In the genomic region with DNA sequence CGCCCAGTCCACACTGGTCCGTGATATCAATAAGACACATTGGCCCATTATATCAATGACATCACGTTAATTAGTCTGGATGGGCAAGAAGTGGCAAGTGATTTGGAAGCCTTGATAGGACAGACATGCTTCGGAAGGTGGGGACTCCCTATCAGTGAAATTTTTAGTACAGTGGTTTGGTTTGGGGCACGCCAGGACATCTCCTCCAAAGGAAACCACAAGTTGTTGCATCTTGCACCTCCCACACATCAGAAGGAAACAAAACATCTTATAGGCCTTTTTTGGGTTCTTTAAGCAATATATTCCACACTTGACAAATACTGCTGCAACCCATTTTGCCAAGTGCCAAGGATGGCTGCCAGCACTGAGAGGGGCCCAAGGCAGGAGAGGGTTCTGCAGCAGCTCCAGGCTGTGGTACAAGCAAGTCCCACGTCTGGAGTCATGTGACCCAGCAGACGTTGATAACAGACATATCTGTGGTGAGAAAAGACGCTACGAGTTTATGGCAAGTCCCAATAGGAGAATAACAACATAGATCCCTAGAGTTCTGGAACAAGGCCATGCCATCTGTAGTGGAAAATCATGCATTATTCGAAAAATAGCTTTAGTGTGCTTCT, we compare ENCODE assay signal across 14 cellular contexts.
A peak's percentile ranks its signal among the peaks of the same experiment; 100 is the strongest.
DNase-seq lines count a peak whose midpoint lies in the region; ATAC-seq lines count a peak whose summit lies in the region.
"Had no signal": no experiment of that assay in that cellular context is flagged by ENCODE, and none has a peak within 500 bp of the region (broad histone marks: within the 10 kb centered on the region; RNA-seq: fewer than 3 reads in every experiment).

No MANE protein-coding gene starts in this region.

- peaks cover 16% of the 10 kb centered on the region for H3K4me1 Mint-ChIP-seq in activated CD8-positive, alpha-beta memory T cell treated with anti-CD3 and anti-CD28 coated beads, Interleukin-2, amount 10 ng/mL, durations not matched to agents 7 days and 5 days
- H3K4me1 Mint-ChIP-seq in stimulated activated naive B cell treated with anti-CD40 and anti-IgM and Interleukin-4, amounts not matched to agents 10 μg/mL and 1 μg/mL and 100 μg/mL, for 72 hours: peaks cover 13 to 19% of the 10 kb centered on the region in 2 donors

- no peaks in the 10 kb centered on the region for H3K9me3 Mint-ChIP-seq in activated CD8-positive, alpha-beta memory T cell treated with anti-CD3 and anti-CD28 coated beads, Interleukin-2, amount 10 ng/mL, durations not matched to agents 7 days and 5 days (ENCODE audit: low read depth)
- H3K9me3 Mint-ChIP-seq in stimulated activated naive B cell treated with anti-CD40 and anti-IgM and Interleukin-4, amounts not matched to agents 10 μg/mL and 1 μg/mL and 100 μg/mL, for 72 hours: peaks cover 2 to 5% of the 10 kb centered on the region in 2 donors
- H3K9me3 Mint-ChIP-seq: dendritic cell treated with granulocyte-macrophage colony-stimulating factor and Interleukin-4, amounts not matched to agents 40 ng/mL and 50 ng/mL, for 4 days; WTC11 had no signal

- peaks cover 3% of the 10 kb centered on the region for H3K36me3 Mint-ChIP-seq in activated CD8-positive, alpha-beta memory T cell treated with anti-CD3 and anti-CD28 coated beads, Interleukin-2, amount 10 ng/mL, durations not matched to agents 7 days and 5 days
- no peaks in the 10 kb centered on the region for H3K36me3 Mint-ChIP-seq in stimulated activated naive B cell treated with anti-CD40 and anti-IgM and Interleukin-4, amounts not matched to agents 10 μg/mL and 1 μg/mL and 100 μg/mL, for 72 hours
- H3K36me3 Mint-ChIP-seq: memory B cell, WTC11 had no signal

- CTCF ChIA-PET in activated CD8-positive, alpha-beta memory T cell treated with anti-CD3 and anti-CD28 coated beads, Interleukin-2, amount 10 ng/mL, durations not matched to agents 7 days and 5 days (lab: Charles Lee): interaction anchor here (1.3 kb wide), 1 partner anchor 63 kb away, joined by 4 read pairs; no protein-coding TSS in a partner anchor

- DNase-seq in activated CD8-positive, alpha-beta memory T cell treated with anti-CD3 and anti-CD28 coated beads, Interleukin-2, amount 10 ng/mL, durations not matched to agents 7 days and 5 days: no peak
- no peak for DNase-seq in activated CD8-positive, alpha-beta memory T cell treated with anti-CD3 and anti-CD28 coated beads for 24 hours
- DNase-seq in NCI-H446 treated with DMSO at 0.1 percent for 48 hours (lab: John Stamatoyannopoulos, UW) (peak; percentile 49), amniotic epithelial cell (ENCODE audit: low read depth) (peak; percentile 6), pons (ENCODE audit: low spot score) (no peak)
- no peak for DNase-seq in stimulated activated naive B cell treated with anti-CD40 and anti-IgM and Interleukin-4, amounts not matched to agents 10 μg/mL and 1 μg/mL and 100 μg/mL, for 72 hours
- DNase-seq: activated gamma-delta T cell treated with Interleukin-2 at 50 U/mL for 16 hours, SHP77, uterus had no signal

- H3K27me3 Mint-ChIP-seq in activated CD8-positive, alpha-beta memory T cell treated with anti-CD3 and anti-CD28 coated beads, Interleukin-2, amount 10 ng/mL, durations not matched to agents 7 days and 5 days: peaks cover 46% of the 10 kb centered on the region
- H3K27me3 Mint-ChIP-seq in stimulated activated naive B cell treated with anti-CD40 and anti-IgM and Interleukin-4, amounts not matched to agents 10 μg/mL and 1 μg/mL and 100 μg/mL, for 72 hours: peaks cover 28 to 33% of the 10 kb centered on the region in 2 donors

- no peak overlapping the region for H3K4me3 Mint-ChIP-seq in activated CD8-positive, alpha-beta memory T cell treated with anti-CD3 and anti-CD28 coated beads, Interleukin-2, amount 10 ng/mL, durations not matched to agents 7 days and 5 days
- H3K4me3 Mint-ChIP-seq in stimulated activated naive B cell treated with anti-CD40 and anti-IgM and Interleukin-4, amounts not matched to agents 10 μg/mL and 1 μg/mL and 100 μg/mL, for 72 hours: no peak overlapping the region
- H3K4me3 Mint-ChIP-seq: dendritic cell treated with granulocyte-macrophage colony-stimulating factor and Interleukin-4, amounts not matched to agents 40 ng/mL and 50 ng/mL, for 4 days; memory B cell; WTC11 had no signal

- peak; percentile 23 for ATAC-seq in activated CD8-positive, alpha-beta memory T cell treated with anti-CD3 and anti-CD28 coated beads, Interleukin-2, amount 10 ng/mL, durations not matched to agents 7 days and 5 days
- ATAC-seq in stimulated activated naive B cell treated with anti-CD40 and anti-IgM and Interleukin-4, amounts not matched to agents 10 μg/mL and 1 μg/mL and 100 μg/mL, for 72 hours (replicated peaks): peak; percentile 39 to 57
- ATAC-seq in HG02798 (IDR thresholded peaks at IDR 0.05; ENCODE audit: poor library complexity, unreplicated experiment) (no peak), HG03571 (IDR thresholded peaks at IDR 0.05; ENCODE audit: unreplicated experiment) (no peak)
- ATAC-seq: WTC11 had no signal

- H3K27ac Mint-ChIP-seq in activated CD8-positive, alpha-beta memory T cell treated with anti-CD3 and anti-CD28 coated beads, Interleukin-2, amount 10 ng/mL, durations not matched to agents 7 days and 5 days: no peak overlapping the region
- no peak overlapping the region for H3K27ac Mint-ChIP-seq in stimulated activated naive B cell treated with anti-CD40 and anti-IgM and Interleukin-4, amounts not matched to agents 10 μg/mL and 1 μg/mL and 100 μg/mL, for 72 hours
- H3K27ac Mint-ChIP-seq: dendritic cell treated with granulocyte-macrophage colony-stimulating factor and Interleukin-4, amounts not matched to agents 40 ng/mL and 50 ng/mL, for 4 days; memory B cell; WTC11 had no signal

Comparison
In these comparisons a context has a peak if more than half of its experiments do, and no peak if none do; other contexts are left out.
1. ATAC-seq: peak in activated CD8-positive, alpha-beta memory T cell treated with anti-CD3 and anti-CD28 coated beads, Interleukin-2, amount 10 ng/mL, durations not matched to agents 7 days and 5 days (single experiment) and stimulated activated naive B cell treated with anti-CD40 and anti-IgM and Interleukin-4, amounts not matched to agents 10 μg/mL and 1 μg/mL and 100 μg/mL, for 72 hours (2 of 2); none in HG02798 (single experiment) and HG03571 (single experiment).
2. DNase-seq: peak in NCI-H446 treated with DMSO at 0.1 percent for 48 hours (single experiment) and amniotic epithelial cell (single experiment); none in activated CD8-positive, alpha-beta memory T cell treated with anti-CD3 and anti-CD28 coated beads, Interleukin-2, amount 10 ng/mL, durations not matched to agents 7 days and 5 days (single experiment), activated CD8-positive, alpha-beta memory T cell treated with anti-CD3 and anti-CD28 coated beads for 24 hours (single experiment), stimulated activated naive B cell treated with anti-CD40 and anti-IgM and Interleukin-4, amounts not matched to agents 10 μg/mL and 1 μg/mL and 100 μg/mL, for 72 hours (single experiment) and pons (single experiment).